In genomic region chr5:39215857-39216256, GRCh38 we compare ENCODE assay signal across 1 cellular context.
A peak's percentile ranks its signal among the peaks of the same experiment; 100 is the strongest.
TF ChIP-seq lines count a peak whose summit lies in the region.

No MANE protein-coding gene starts in this region.

TF ChIP-seq in K562, 482 proteins besides CTCF, POLR2A, EP300 and RAD21 (continued from another document):
- TF ChIP-seq ATF3 (IDR thresholded peaks at IDR 0.05) (peak; percentile 54; the same call in 1 of the 2 replicates), ATF3 (CRISPR knock-in tag; conservative IDR thresholded peaks at IDR 0.05) (no peak), CEBPB (tag; IDR thresholded peaks at IDR 0.05) (0 out of 2 replicates have a peak, but pooled peaks have one; percentile 8)
